ENCODE assay signal across 19 cellular contexts in genomic region chr10:12509794-12510100, GRCh38.
DNase-seq lines count a peak whose midpoint lies in the region; ATAC-seq, FAIRE-seq and TF ChIP-seq lines count a peak whose summit lies in the region.
"Had no signal": no experiment of that assay in that cellular context is flagged by ENCODE, and none has a peak within 500 bp of the region (broad histone marks: within the 10 kb centered on the region; RNA-seq: fewer than 3 reads in every experiment).

No MANE protein-coding gene starts in this region.

- peaks cover 38% of the 10 kb centered on the region for H3K4me1 Mint-ChIP-seq in activated naive CD4-positive, alpha-beta T cell treated with anti-CD3 and anti-CD28 coated beads, Interleukin-2, amount 10 ng/mL, durations not matched to agents 7 days and 5 days
- peaks cover 74% of the 10 kb centered on the region for H3K4me1 Mint-ChIP-seq in dendritic cell treated with granulocyte-macrophage colony-stimulating factor and Interleukin-4, amounts not matched to agents 40 ng/mL and 50 ng/mL, for 4 days (ENCODE audit: low read depth)
- H3K4me1 Mint-ChIP-seq in stimulated activated effector memory CD8-positive, alpha-beta T cell treated with anti-CD3 and anti-CD28 coated beads, Interleukin-12 subunit alpha, Interleukin-12 subunit beta, amount 100 ng/mL, for 72 hours: peaks cover 60% of the 10 kb centered on the region

- CTCF ChIA-PET in activated naive CD4-positive, alpha-beta T cell treated with anti-CD3 and anti-CD28 coated beads, Interleukin-2, amount 10 ng/mL, durations not matched to agents 7 days and 5 days (lab: Charles Lee): no interaction called here
- CTCF ChIA-PET in HepG2 (lab: Yijun Ruan, JAX; ENCODE audit: low intra/inter-chr PET ratio, low total read pairs): no interaction called here

- no peaks in the 10 kb centered on the region for H3K9me3 Mint-ChIP-seq in activated naive CD4-positive, alpha-beta T cell treated with anti-CD3 and anti-CD28 coated beads, Interleukin-2, amount 50 U/mL, for 72 hours
- H3K9me3 Mint-ChIP-seq in activated naive CD4-positive, alpha-beta T cell treated with anti-CD3 and anti-CD28 coated beads, Interleukin-2, amount 10 ng/mL, durations not matched to agents 7 days and 5 days: no peaks in the 10 kb centered on the region
- H3K9me3 Mint-ChIP-seq in dendritic cell treated with granulocyte-macrophage colony-stimulating factor and Interleukin-4, amounts not matched to agents 40 ng/mL and 50 ng/mL, for 4 days: no peaks in the 10 kb centered on the region
- H3K9me3 Mint-ChIP-seq in stimulated activated effector memory CD8-positive, alpha-beta T cell treated with anti-CD3 and anti-CD28 coated beads, Interleukin-12 subunit alpha, Interleukin-12 subunit beta, amount 100 ng/mL, for 72 hours: no peaks in the 10 kb centered on the region
- H3K9me3 Mint-ChIP-seq: CD4-positive, alpha-beta memory T cell had no signal

- intact Hi-C loops in dendritic cell treated with granulocyte-macrophage colony-stimulating factor and Interleukin-4, amounts not matched to agents 40 ng/mL and 50 ng/mL, for 4 days (cut with micrococcal nuclease): no loop called here
- intact Hi-C loops in HepG2 (cut with micrococcal nuclease; ENCODE audit: unreplicated experiment): no loop called here

- H3K4me3 ChIP-seq in HepG2 (replicated peaks in 1 of 3; ENCODE audit: insufficient read depth in 1 of 3, low read depth in 2 of 3, low read length in 3 of 3): no peak overlapping the region
- H3K4me3 ChIP-seq: HAP-1, PC-9 had no signal

- no peaks in the 10 kb centered on the region for H3K36me3 ChIP-seq in HepG2 (replicated peaks in 1 of 2; ENCODE audit: control insufficient read depth in 1 of 2, insufficient read depth in 2 of 2, low read length in 2 of 2)
- H3K36me3 ChIP-seq: BE2C, HAP-1 had no signal

- H2AFZ ChIP-seq in HepG2 (ENCODE audit: low read length): no peak overlapping the region
- H2AFZ ChIP-seq: PC-9 had no signal

- no peaks in the 10 kb centered on the region for H3K27me3 Mint-ChIP-seq in activated naive CD4-positive, alpha-beta T cell treated with anti-CD3 and anti-CD28 coated beads, Interleukin-2, amount 10 ng/mL, durations not matched to agents 7 days and 5 days
- peaks cover 11% of the 10 kb centered on the region for H3K27me3 Mint-ChIP-seq in dendritic cell treated with granulocyte-macrophage colony-stimulating factor and Interleukin-4, amounts not matched to agents 40 ng/mL and 50 ng/mL, for 4 days
- H3K27me3 Mint-ChIP-seq: CD4-positive, alpha-beta memory T cell had no signal

- in situ Hi-C loops in HepG2 (cut with HindIII; ENCODE audit: extremely low pct_ligation_motif_present, low pct_unique_long_range_greater_than_20kb): no loop called here

- H3K4me2 ChIP-seq in HepG2 (ENCODE audit: low read depth, low read length): no peak overlapping the region
- H3K4me2 ChIP-seq: KMS-11, PC-9 had no signal

- no peak overlapping the region for H3K4me3 Mint-ChIP-seq in activated naive CD4-positive, alpha-beta T cell treated with anti-CD3 and anti-CD28 coated beads, Interleukin-2, amount 10 ng/mL, durations not matched to agents 7 days and 5 days
- H3K4me3 Mint-ChIP-seq in dendritic cell treated with granulocyte-macrophage colony-stimulating factor and Interleukin-4, amounts not matched to agents 40 ng/mL and 50 ng/mL, for 4 days: no peak overlapping the region
- H3K4me3 Mint-ChIP-seq in stimulated activated effector memory CD8-positive, alpha-beta T cell treated with anti-CD3 and anti-CD28 coated beads, Interleukin-12 subunit alpha, Interleukin-12 subunit beta, amount 100 ng/mL, for 72 hours: no peak overlapping the region

- H3K4me1 ChIP-seq in HepG2 (ENCODE audit: insufficient read depth, low read length): no peaks in the 10 kb centered on the region
- H3K4me1 ChIP-seq: HAP-1 had no signal

- no peak overlapping the region for H3K27ac Mint-ChIP-seq in activated naive CD4-positive, alpha-beta T cell treated with anti-CD3 and anti-CD28 coated beads, Interleukin-2, amount 50 U/mL, for 72 hours
- H3K27ac Mint-ChIP-seq in activated naive CD4-positive, alpha-beta T cell treated with anti-CD3 and anti-CD28 coated beads, Interleukin-2, amount 10 ng/mL, durations not matched to agents 7 days and 5 days: no peak overlapping the region
- H3K27ac Mint-ChIP-seq in dendritic cell treated with granulocyte-macrophage colony-stimulating factor and Interleukin-4, amounts not matched to agents 40 ng/mL and 50 ng/mL, for 4 days: peak overlapping the region; percentile 82
- peak overlapping the region; percentile 9 for H3K27ac Mint-ChIP-seq in stimulated activated effector memory CD8-positive, alpha-beta T cell treated with anti-CD3 and anti-CD28 coated beads, Interleukin-12 subunit alpha, Interleukin-12 subunit beta, amount 100 ng/mL, for 72 hours

- BruUV-seq in HepG2 (replicated peaks; lab: Mats Ljungman, UMichigan): no TSS peak

- TF ChIP-seq POLR2A in HepG2 (IDR thresholded peaks at IDR 0.05; ENCODE audit: insufficient read depth in 1 of 2, low read depth in 2 of 2, low read length in 2 of 2): no peak

- peaks cover 0 to 3% of the 10 kb centered on the region in 2 experiments; a peak in 1 of 5 replicates for H3K27me3 ChIP-seq in HepG2 (ENCODE audit: control insufficient read depth in 1 of 2, insufficient read depth in 2 of 2, low read length in 2 of 2)
- H3K27me3 ChIP-seq: BE2C had no signal

- H3K9ac ChIP-seq in HepG2 (ENCODE audit: insufficient read depth, low read depth, low read length): no peak overlapping the region
- H3K9ac ChIP-seq: KMS-11 had no signal

- no peaks in the 10 kb centered on the region for H4K20me1 ChIP-seq in HepG2 (ENCODE audit: insufficient read depth, low read length)

- 40% methylated on average over 2 of the region's 2 CpGs for WGBS in HepG2 (ENCODE audit: low lambda C conversion rate)

- no peak for TF ChIP-seq CTCF in HepG2 (CRISPR knock-in tag; IDR thresholded peaks at IDR 0.05)

- FAIRE-seq in HepG2 (lab: Jason Lieb, UNC): no peak

- H3K79me2 ChIP-seq in HepG2 (ENCODE audit: insufficient read depth, low read length): no peaks in the 10 kb centered on the region

- H3K36me3 Mint-ChIP-seq in activated naive CD4-positive, alpha-beta T cell treated with anti-CD3 and anti-CD28 coated beads, Interleukin-2, amount 50 U/mL, for 72 hours: no peaks in the 10 kb centered on the region
- H3K36me3 Mint-ChIP-seq in activated naive CD4-positive, alpha-beta T cell treated with anti-CD3 and anti-CD28 coated beads, Interleukin-2, amount 10 ng/mL, durations not matched to agents 7 days and 5 days: no peaks in the 10 kb centered on the region
- peaks cover 18% of the 10 kb centered on the region for H3K36me3 Mint-ChIP-seq in dendritic cell treated with granulocyte-macrophage colony-stimulating factor and Interleukin-4, amounts not matched to agents 40 ng/mL and 50 ng/mL, for 4 days (ENCODE audit: low read depth)
- H3K36me3 Mint-ChIP-seq in stimulated activated effector memory CD8-positive, alpha-beta T cell treated with anti-CD3 and anti-CD28 coated beads, Interleukin-12 subunit alpha, Interleukin-12 subunit beta, amount 100 ng/mL, for 72 hours: no peaks in the 10 kb centered on the region

- peaks cover 5% of the 10 kb centered on the region; the same call in 1 of the 2 replicates for H3K9me3 ChIP-seq in HepG2 (ENCODE audit: low read length)
- H3K9me3 ChIP-seq: BE2C, HAP-1 had no signal

- POLR2A ChIA-PET in HepG2 (lab: Yijun Ruan, JAX): no interaction called here

- no peak for TF ChIP-seq RAD21 in HepG2 (CRISPR knock-in tag; IDR thresholded peaks at IDR 0.05)

- TF ChIP-seq EP300 in HepG2 (IDR thresholded peaks at IDR 0.05; ENCODE audit: low read depth in 2 of 2, low read length in 2 of 2): no peak
- TF ChIP-seq EP300 in HepG2 (CRISPR knock-in tag; IDR thresholded peaks at IDR 0.05; ENCODE audit: borderline replicate concordance): no peak

- DNase-seq in activated naive CD4-positive, alpha-beta T cell treated with anti-CD3 and anti-CD28 coated beads, Interleukin-2, amount 50 U/mL, for 72 hours (ENCODE audit: low spot score in 2 of 2): no peak
- DNase-seq in activated naive CD4-positive, alpha-beta T cell treated with anti-CD3 and anti-CD28 coated beads, Interleukin-2, amount 10 ng/mL, durations not matched to agents 7 days and 5 days: no peak
- no peak for DNase-seq in stimulated activated effector memory CD8-positive, alpha-beta T cell treated with anti-CD3 and anti-CD28 coated beads, Interleukin-12 subunit alpha, Interleukin-12 subunit beta, amount 100 ng/mL, for 72 hours (ENCODE audit: low spot score in 2 of 2)
- DNase-seq in AML-193 (lab: John Stamatoyannopoulos, UW): no peak
- DNase-seq in HepG2 (ENCODE audit: low spot score): no peak
- DNase-seq: BE2C; CD4-positive, alpha-beta memory T cell; NCI-H1048; NCI-H1436 treated with DMSO at 0.1 percent for 48 hours; NCI-H2029 treated with DMSO at 0.1 percent for 48 hours; NCI-H2171 treated with DMSO at 0.1 percent for 48 hours; NCI-H510A; NCI-H774; PC-9 had no signal

- H3K27ac ChIP-seq in HepG2 (ENCODE audit: extremely low read length, insufficient read depth, low read length): no peak overlapping the region
- H3K27ac ChIP-seq: KMS-11, PC-9 had no signal

- ATAC-seq in activated naive CD4-positive, alpha-beta T cell treated with anti-CD3 and anti-CD28 coated beads, Interleukin-2, amount 50 U/mL, for 72 hours: peak; percentile 58 to 79
- ATAC-seq in HG02610 (IDR thresholded peaks at IDR 0.05; ENCODE audit: unreplicated experiment) (peak; percentile 15), HG03097 (IDR thresholded peaks at IDR 0.05; ENCODE audit: low FRiP score, unreplicated experiment) (no peak), HepG2 (no peak)
- peak; percentile 22 for ATAC-seq in stimulated activated effector memory CD8-positive, alpha-beta T cell treated with anti-CD3 and anti-CD28 coated beads, Interleukin-12 subunit alpha, Interleukin-12 subunit beta, amount 100 ng/mL, for 72 hours

TF ChIP-seq in HepG2, 621 proteins besides CTCF, POLR2A, EP300 and RAD21 (continues in another document):
- no peak for TF ChIP-seq ZNF674 (CRISPR knock-in tag; IDR thresholded peaks at IDR 0.05; ENCODE audit: low read depth)
- no peak for TF ChIP-seq THAP7 (CRISPR knock-in tag; IDR thresholded peaks at IDR 0.05)
- TF ChIP-seq CHD4 (IDR thresholded peaks at IDR 0.05; ENCODE audit: borderline replicate concordance, low read length): no peak
- no peak for TF ChIP-seq ZMYM2 (CRISPR knock-in tag; IDR thresholded peaks at IDR 0.05)
- no peak for TF ChIP-seq RORA (CRISPR knock-in tag; IDR thresholded peaks at IDR 0.05)
- no peak for TF ChIP-seq ONECUT2 (CRISPR knock-in tag; IDR thresholded peaks at IDR 0.05)

Comparison
In these comparisons a context has a peak if more than half of its experiments do, and no peak if none do; other contexts are left out.
1. ATAC-seq: peak in activated naive CD4-positive, alpha-beta T cell treated with anti-CD3 and anti-CD28 coated beads, Interleukin-2, amount 50 U/mL, for 72 hours (2 of 2), HG02610 (single experiment) and stimulated activated effector memory CD8-positive, alpha-beta T cell treated with anti-CD3 and anti-CD28 coated beads, Interleukin-12 subunit alpha, Interleukin-12 subunit beta, amount 100 ng/mL, for 72 hours (single experiment); none in HG03097 (single experiment) and HepG2 (single experiment).
2. H3K27ac Mint-ChIP-seq: peak in dendritic cell treated with granulocyte-macrophage colony-stimulating factor and Interleukin-4, amounts not matched to agents 40 ng/mL and 50 ng/mL, for 4 days (single experiment) and stimulated activated effector memory CD8-positive, alpha-beta T cell treated with anti-CD3 and anti-CD28 coated beads, Interleukin-12 subunit alpha, Interleukin-12 subunit beta, amount 100 ng/mL, for 72 hours (single experiment); none in activated naive CD4-positive, alpha-beta T cell treated with anti-CD3 and anti-CD28 coated beads, Interleukin-2, amount 50 U/mL, for 72 hours (0 of 2) and activated naive CD4-positive, alpha-beta T cell treated with anti-CD3 and anti-CD28 coated beads, Interleukin-2, amount 10 ng/mL, durations not matched to agents 7 days and 5 days (single experiment).